Comparison of ENCODE assay signal across 18 cellular contexts in the genomic region with DNA sequence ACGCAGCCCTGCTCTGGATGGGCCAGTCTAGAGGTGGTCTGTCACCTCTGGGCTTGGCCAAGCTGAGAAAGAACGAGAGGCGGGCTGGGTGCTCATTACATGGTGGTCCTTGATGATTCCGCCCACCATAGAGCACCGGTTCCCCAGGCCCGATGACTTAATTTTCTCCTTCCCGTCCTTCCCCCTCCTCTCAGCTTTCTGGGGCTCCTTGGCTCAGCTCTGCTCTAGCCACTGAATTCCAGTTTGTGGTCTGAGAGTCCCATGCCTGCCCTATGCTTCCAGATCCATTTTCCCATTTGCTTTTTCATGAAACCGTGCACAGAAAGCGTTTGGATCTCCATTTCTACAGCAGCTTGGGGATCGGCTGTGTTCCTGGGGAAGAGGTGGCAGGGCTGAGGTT.
DNase-seq lines count a peak whose midpoint lies in the region; ATAC-seq and TF ChIP-seq lines count a peak whose summit lies in the region.
"Had no signal": no experiment of that assay in that cellular context is flagged by ENCODE, and none has a peak within 500 bp of the region (broad histone marks: within the 10 kb centered on the region; RNA-seq: fewer than 3 reads in every experiment).

No MANE protein-coding gene starts in this region.

- peak overlapping the region; percentile 82 for H2BK120ac ChIP-seq in neuronal stem cell (ENCODE audit: low read depth, low read length)

- no peak overlapping the region for H3K23ac ChIP-seq in neuronal stem cell (ENCODE audit: low read depth, low read length, poor library complexity)

- no peaks in the 10 kb centered on the region for H3K27me3 Mint-ChIP-seq in activated CD8-positive, alpha-beta memory T cell treated with anti-CD3 and anti-CD28 coated beads, Interleukin-2, amount 10 ng/mL, durations not matched to agents 7 days and 5 days
- peaks cover 2 to 7% (median 2%) of the 10 kb centered on the region in 3 donors for H3K27me3 Mint-ChIP-seq in immature natural killer cell (ENCODE audit: low read depth in 3 of 3)
- H3K27me3 Mint-ChIP-seq in activated T-cell treated with anti-CD3 and anti-CD28 coated beads, Interleukin-2, amount 50 U/mL, for 24 hours = peaks cover 30% of the 10 kb centered on the region

- ATAC-seq in activated CD8-positive, alpha-beta memory T cell treated with anti-CD3 and anti-CD28 coated beads, Interleukin-2, amount 10 ng/mL, durations not matched to agents 7 days and 5 days = no peak
- ATAC-seq: A549; CD8-positive, alpha-beta T cell had no signal

- no peak overlapping the region for H3K18ac ChIP-seq in neuronal stem cell (ENCODE audit: low read length)

- H3K36me3 ChIP-seq in esophagus muscularis mucosa (no peaks in the 10 kb centered on the region), neuronal stem cell (replicated peaks in 1 of 2; ENCODE audit: control insufficient read depth in 2 of 2, insufficient read depth in 2 of 2, low read length in 2 of 2) (no peaks in the 10 kb centered on the region)

- H2BK15ac ChIP-seq in neuronal stem cell (ENCODE audit: low read length) = no peak overlapping the region

- H4K8ac ChIP-seq in neuronal stem cell (ENCODE audit: low read depth, low read length) = no peak overlapping the region

- H3K79me1 ChIP-seq in neuronal stem cell (ENCODE audit: low read depth, low read length) = no peaks in the 10 kb centered on the region

- H4K91ac ChIP-seq in neuronal stem cell (ENCODE audit: low read depth, low read length, poor library complexity) = no peak overlapping the region

- H3K4me3 Mint-ChIP-seq in activated CD8-positive, alpha-beta memory T cell treated with anti-CD3 and anti-CD28 coated beads, Interleukin-2, amount 10 ng/mL, durations not matched to agents 7 days and 5 days = no peak overlapping the region
- no peak overlapping the region for H3K4me3 Mint-ChIP-seq in immature natural killer cell
- no peak overlapping the region for H3K4me3 Mint-ChIP-seq in activated T-cell treated with anti-CD3 and anti-CD28 coated beads, Interleukin-2, amount 50 U/mL, for 24 hours
- H3K4me3 Mint-ChIP-seq: B cell; CD4-positive, alpha-beta T cell; CD8-positive, alpha-beta T cell had no signal

- no peak overlapping the region for H3K4me2 ChIP-seq in neuronal stem cell (ENCODE audit: insufficient read depth, low read length, poor library complexity, severe bottlenecking)
- H3K4me2 ChIP-seq: A549 had no signal

- no peak for TF ChIP-seq CTCF in esophagus muscularis mucosa (IDR thresholded peaks at IDR 0.05)

- H3K36me3 Mint-ChIP-seq in activated CD8-positive, alpha-beta memory T cell treated with anti-CD3 and anti-CD28 coated beads, Interleukin-2, amount 10 ng/mL, durations not matched to agents 7 days and 5 days = no peaks in the 10 kb centered on the region
- no peaks in the 10 kb centered on the region for H3K36me3 Mint-ChIP-seq in immature natural killer cell
- no peaks in the 10 kb centered on the region for H3K36me3 Mint-ChIP-seq in activated T-cell treated with anti-CD3 and anti-CD28 coated beads, Interleukin-2, amount 50 U/mL, for 24 hours (ENCODE audit: low read depth)
- H3K36me3 Mint-ChIP-seq: CD8-positive, alpha-beta T cell had no signal

- H3K4ac ChIP-seq in neuronal stem cell (ENCODE audit: low read length) = no peak overlapping the region

- DNase-seq in activated CD8-positive, alpha-beta memory T cell treated with anti-CD3 and anti-CD28 coated beads for 24 hours = peak; percentile 1
- DNase-seq in activated CD8-positive, alpha-beta memory T cell treated with anti-CD3 and anti-CD28 coated beads, Interleukin-2, amount 10 ng/mL, durations not matched to agents 7 days and 5 days = no peak
- peak; percentile 50 for DNase-seq in esophagus muscularis mucosa (ENCODE audit: extremely low spot score)
- DNase-seq in neuronal stem cell (ENCODE audit: low spot score) = no peak
- DNase-seq in activated CD4-positive, alpha-beta T cell treated with anti-CD3 and anti-CD28 coated beads for 1 hour = no peak
- DNase-seq in immature natural killer cell = no peak
- DNase-seq in activated T-cell treated with anti-CD3 and anti-CD28 coated beads, Interleukin-2, amount 50 U/mL, for 24 hours = no peak
- DNase-seq: AML-193; Caco-2; Calu3; CD4-positive, alpha-beta T cell; CD8-positive, alpha-beta T cell; DMS79 treated with DMSO at 0.1 percent for 48 hours; GF-D8 had no signal

- CTCF ChIA-PET in activated CD8-positive, alpha-beta memory T cell treated with anti-CD3 and anti-CD28 coated beads, Interleukin-2, amount 10 ng/mL, durations not matched to agents 7 days and 5 days (lab: Charles Lee) = no interaction called here

- no peaks in the 10 kb centered on the region for H3K4me1 ChIP-seq in esophagus muscularis mucosa
- H3K4me1 ChIP-seq in neuronal stem cell (ENCODE audit: control insufficient read depth in 2 of 2, insufficient read depth in 1 of 2, low read depth in 1 of 2, low read length in 2 of 2) = peaks cover 0 to 4% of the 10 kb centered on the region in 2 donors
- H3K4me1 ChIP-seq: A549, Caco-2 had no signal

- no peak overlapping the region for H3K27ac Mint-ChIP-seq in activated CD8-positive, alpha-beta memory T cell treated with anti-CD3 and anti-CD28 coated beads, Interleukin-2, amount 10 ng/mL, durations not matched to agents 7 days and 5 days
- H3K27ac Mint-ChIP-seq in immature natural killer cell = no peak overlapping the region
- H3K27ac Mint-ChIP-seq in activated T-cell treated with anti-CD3 and anti-CD28 coated beads, Interleukin-2, amount 50 U/mL, for 24 hours = no peak overlapping the region
- H3K27ac Mint-ChIP-seq: B cell; CD4-positive, alpha-beta T cell; CD8-positive, alpha-beta T cell had no signal

- H3K27ac ChIP-seq in esophagus muscularis mucosa (replicated peaks in 1 of 4) (no peak overlapping the region), neuronal stem cell (replicated peaks; ENCODE audit: low read length) (no peak overlapping the region)
- H3K27ac ChIP-seq: 22Rv1, A549, C4-2B had no signal

- TF ChIP-seq POLR2A in esophagus muscularis mucosa (IDR thresholded peaks at IDR 0.05; ENCODE audit: low read depth) = no peak

- no peak overlapping the region for H2BK5ac ChIP-seq in neuronal stem cell (ENCODE audit: low read length)

- H3K9ac ChIP-seq in neuronal stem cell (ENCODE audit: low read depth, low read length, poor library complexity) = no peak overlapping the region

- H3K14ac ChIP-seq in neuronal stem cell (ENCODE audit: low read length) = no peak overlapping the region

- H3K4me1 Mint-ChIP-seq in activated CD8-positive, alpha-beta memory T cell treated with anti-CD3 and anti-CD28 coated beads, Interleukin-2, amount 10 ng/mL, durations not matched to agents 7 days and 5 days = no peaks in the 10 kb centered on the region
- H3K4me1 Mint-ChIP-seq in immature natural killer cell = no peaks in the 10 kb centered on the region
- H3K4me1 Mint-ChIP-seq in activated T-cell treated with anti-CD3 and anti-CD28 coated beads, Interleukin-2, amount 50 U/mL, for 24 hours (ENCODE audit: low read depth) = no peaks in the 10 kb centered on the region
- H3K4me1 Mint-ChIP-seq: B cell had no signal

- intact Hi-C loops in esophagus muscularis mucosa (cut with DNase I) = no loop called here

- H3K27me3 ChIP-seq in esophagus muscularis mucosa (peaks cover 0 to 49% (median 0%) of the 10 kb centered on the region in 4 donors), neuronal stem cell (ENCODE audit: control insufficient read depth in 3 of 3, insufficient read depth in 3 of 3, low read depth in 1 of 3, low read length in 3 of 3) (no peaks in the 10 kb centered on the region)

- H3K4me3 ChIP-seq in esophagus muscularis mucosa = no peak overlapping the region
- no peak overlapping the region for H3K4me3 ChIP-seq in neuronal stem cell (ENCODE audit: low read length in 2 of 2)
- H3K4me3 ChIP-seq: A549 had no signal

- H3K9me3 ChIP-seq in esophagus muscularis mucosa = peaks cover 0 to 9% (median 0%) of the 10 kb centered on the region in 4 donors
- H3K9me3 ChIP-seq in neuronal stem cell (replicated peaks in 1 of 2; ENCODE audit: control insufficient read depth in 2 of 2, insufficient read depth in 1 of 2, low read depth in 1 of 2, low read length in 2 of 2) = peaks cover 0 to 4% of the 10 kb centered on the region in 2 donors
- H3K9me3 ChIP-seq: Caco-2 had no signal

- no peaks in the 10 kb centered on the region for H3K9me3 Mint-ChIP-seq in activated CD8-positive, alpha-beta memory T cell treated with anti-CD3 and anti-CD28 coated beads, Interleukin-2, amount 10 ng/mL, durations not matched to agents 7 days and 5 days (ENCODE audit: low read depth)
- no peaks in the 10 kb centered on the region for H3K9me3 Mint-ChIP-seq in immature natural killer cell
- H3K9me3 Mint-ChIP-seq in activated T-cell treated with anti-CD3 and anti-CD28 coated beads, Interleukin-2, amount 50 U/mL, for 24 hours = no peaks in the 10 kb centered on the region
- H3K9me3 Mint-ChIP-seq: CD4-positive, alpha-beta T cell; CD8-positive, alpha-beta T cell had no signal

- no peak overlapping the region for H2AFZ ChIP-seq in neuronal stem cell (ENCODE audit: low read length)

- no peak overlapping the region for H2AK5ac ChIP-seq in neuronal stem cell (ENCODE audit: low read depth, low read length)

- 79% methylated on average over 10 of the region's 10 CpGs for WGBS in esophagus muscularis mucosa
- WGBS in neuronal stem cell (ENCODE audit: extremely low coverage in 2 of 2, insufficient read length in 2 of 2, insufficient replicate concordance in 1 of 2), 2 donors = no CpG with 5 or more reads among the region's 10 CpGs

- no peak for TF ChIP-seq EP300 in esophagus muscularis mucosa (IDR thresholded peaks at IDR 0.05)

- H2BK12ac ChIP-seq in neuronal stem cell (ENCODE audit: low read length) = no peak overlapping the region

Comparison
In these comparisons a context has a peak if more than half of its experiments do, and no peak if none do; other contexts are left out.
1. DNase-seq: peak in activated CD8-positive, alpha-beta memory T cell treated with anti-CD3 and anti-CD28 coated beads for 24 hours (single experiment) and esophagus muscularis mucosa (single experiment); none in activated CD8-positive, alpha-beta memory T cell treated with anti-CD3 and anti-CD28 coated beads, Interleukin-2, amount 10 ng/mL, durations not matched to agents 7 days and 5 days (single experiment), neuronal stem cell (single experiment), activated CD4-positive, alpha-beta T cell treated with anti-CD3 and anti-CD28 coated beads for 1 hour (single experiment), immature natural killer cell (0 of 3) and activated T-cell treated with anti-CD3 and anti-CD28 coated beads, Interleukin-2, amount 50 U/mL, for 24 hours (single experiment).